In the genomic region with DNA sequence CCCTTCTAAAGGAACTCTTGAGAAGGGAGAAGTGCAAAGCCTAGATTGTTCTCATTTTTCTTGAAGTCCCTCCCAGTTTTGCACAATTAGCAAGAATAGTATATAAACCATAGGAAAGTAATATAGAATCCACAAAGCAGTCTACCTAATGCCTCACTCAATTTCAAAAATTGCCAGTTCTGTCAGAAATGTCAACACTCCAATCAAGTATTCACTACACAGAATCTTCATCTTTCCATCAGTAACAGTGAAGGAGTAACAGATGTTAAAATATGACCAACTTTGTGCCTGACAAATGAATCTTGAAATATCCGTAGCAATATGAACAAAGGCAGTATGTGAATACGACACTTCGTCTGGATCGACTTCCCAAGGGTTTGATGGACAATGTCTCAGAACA, we compare ENCODE assay signal across 36 cellular contexts.
"Had no signal": no experiment of that assay in that cellular context is flagged by ENCODE, and none has a peak within 500 bp of the region (broad histone marks: within the 10 kb centered on the region; RNA-seq: fewer than 3 reads in every experiment).

No MANE protein-coding gene starts in this region.

- ATAC-seq: activated CD4-positive, alpha-beta T cell treated with anti-CD3 and anti-CD28 coated beads for 36 hours; activated CD8-positive, alpha-beta memory T cell treated with anti-CD3 and anti-CD28 coated beads, Interleukin-2, amount 10 ng/mL, durations not matched to agents 7 days and 5 days; activated CD8-positive, alpha-beta T cell treated with anti-CD3 and anti-CD28 coated beads, Interleukin-2, amount 10 ng/mL, durations not matched to agents 7 days and 5 days; activated naive CD8-positive, alpha-beta T cell treated with anti-CD3 and anti-CD28 coated beads, Interleukin-2, amount 50 U/mL, for 24 hours; foreskin keratinocyte; gastrocnemius medialis had no signal

- H3K9me3 ChIP-seq: adrenal gland, breast epithelium, esophagus muscularis mucosa, gastrocnemius medialis had no signal

- H3K27me3 ChIP-seq: adrenal gland, breast epithelium, cardiac muscle cell, dorsolateral prefrontal cortex, esophagus muscularis mucosa, foreskin keratinocyte, gastrocnemius medialis had no signal

- H3K27me3 Mint-ChIP-seq: activated CD4-positive, alpha-beta memory T cell treated with anti-CD3 and anti-CD28 coated beads for 36 hours; activated CD4-positive, alpha-beta T cell treated with anti-CD3 and anti-CD28 coated beads for 36 hours; activated CD8-positive, alpha-beta memory T cell treated with anti-CD3 and anti-CD28 coated beads, Interleukin-2, amount 10 ng/mL, durations not matched to agents 7 days and 5 days; activated naive CD4-positive, alpha-beta T cell treated with anti-CD3 and anti-CD28 coated beads, Interleukin-2, amount 50 U/mL, for 24 hours; activated naive CD8-positive, alpha-beta T cell treated with anti-CD3 and anti-CD28 coated beads for 36 hours; central memory CD8-positive, alpha-beta T cell; dendritic cell treated with granulocyte-macrophage colony-stimulating factor and Interleukin-4, amounts not matched to agents 40 ng/mL and 50 ng/mL, for 4 days had no signal

- H3K27ac ChIP-seq: adrenal gland, breast epithelium, cardiac muscle cell, coronary artery, dorsolateral prefrontal cortex, esophagus muscularis mucosa, foreskin keratinocyte, gastrocnemius medialis had no signal

- H3K4me3 ChIP-seq: adrenal gland, breast epithelium, cardiac muscle cell, coronary artery, dorsolateral prefrontal cortex, esophagus muscularis mucosa, gastrocnemius medialis had no signal

- H3K9me3 Mint-ChIP-seq: activated CD4-positive, alpha-beta memory T cell treated with anti-CD3 and anti-CD28 coated beads for 36 hours; activated CD4-positive, alpha-beta T cell treated with anti-CD3 and anti-CD28 coated beads, Interleukin-2, amount 10 ng/mL, durations not matched to agents 24 days and 14 days; activated T-helper 1 cell treated with anti-CD3 and anti-CD28 coated beads, Interleukin-12 subunit alpha, Interleukin-12 subunit beta, Interleukin-2, Interleukin-4 antibody, amounts not matched to agents 30 ng/mL and 10 ng/mL and 1 ng/mL, durations not matched to agents 14 hours and 24 hours and 36 hours; activated T-helper 2 cell treated with anti-CD3 and anti-CD28 coated beads, Interferon-gamma antibody, Interleukin-2, Interleukin-4, amounts not matched to agents 10 μg/mL and 5 μg/mL and 100 μg/mL, durations not matched to agents 14 hours and 24 hours and 36 hours; central memory CD8-positive, alpha-beta T cell; dendritic cell treated with granulocyte-macrophage colony-stimulating factor and Interleukin-4, amounts not matched to agents 40 ng/mL and 50 ng/mL, for 4 days; T-helper 1 cell treated with Interleukin-12 subunit alpha and Interleukin-12 subunit beta and Interleukin-4 antibody, amounts not matched to agents 30 μg/mL and 1 μg/mL, for 36 hours; T-helper 2 cell treated with Interferon-gamma antibody and Interleukin-4, amounts not matched to agents 5 μg/mL and 100 μg/mL, for 36 hours had no signal

- DNase-seq: activated CD4-positive, alpha-beta memory T cell treated with anti-CD3 and anti-CD28 coated beads for 36 hours; activated CD4-positive, alpha-beta T cell treated with anti-CD3 and anti-CD28 coated beads for 36 hours; activated CD4-positive, alpha-beta T cell treated with anti-CD3 and anti-CD28 coated beads, Interleukin-2, amount 10 ng/mL, durations not matched to agents 24 days and 14 days; activated CD4-positive, CD25-positive, alpha-beta regulatory T cell; activated CD4-positive, CD25-positive, alpha-beta regulatory T cell treated with anti-CD3 and anti-CD28 coated beads, Interleukin-2, amount 50 U/mL, for 72 hours; activated CD8-positive, alpha-beta memory T cell treated with anti-CD3 and anti-CD28 coated beads, Interleukin-2, amount 10 ng/mL, durations not matched to agents 7 days and 5 days; activated CD8-positive, alpha-beta memory T cell treated with anti-CD3 and anti-CD28 coated beads, Interleukin-2, amount 50 U/mL, for 4 hours; activated CD8-positive, alpha-beta T cell treated with anti-CD3 and anti-CD28 coated beads, Interleukin-2, amount 10 ng/mL, durations not matched to agents 7 days and 5 days; activated effector memory CD4-positive, alpha-beta T cell treated with anti-CD3 and anti-CD28 coated beads, Interleukin-2, amount 50 U/mL, for 16 hours; activated naive CD4-positive, alpha-beta T cell treated with anti-CD3 and anti-CD28 coated beads for 36 hours; activated naive CD8-positive, alpha-beta T cell treated with anti-CD3 and anti-CD28 coated beads for 36 hours; activated naive CD8-positive, alpha-beta T cell treated with anti-CD3 and anti-CD28 coated beads, Interleukin-2, amount 50 U/mL, for 24 hours; activated T-cell treated with anti-CD3 and anti-CD28 coated beads, Interleukin-2, amount 50 U/mL, for 1 hour; activated T-cell treated with anti-CD3 and anti-CD28 coated beads, Interleukin-2, amount 50 U/mL, for 48 hours; adrenal gland; amygdala; aorta; dorsolateral prefrontal cortex; effector memory CD4-positive, alpha-beta T cell; endodermal cell; erythroblast; foreskin keratinocyte; gastrocnemius medialis; T1000 had no signal

- H3K4me3 Mint-ChIP-seq: activated CD4-positive, alpha-beta memory T cell treated with anti-CD3 and anti-CD28 coated beads for 36 hours; activated CD4-positive, alpha-beta T cell treated with anti-CD3 and anti-CD28 coated beads for 36 hours; activated CD4-positive, alpha-beta T cell treated with anti-CD3 and anti-CD28 coated beads, Interleukin-2, amount 10 ng/mL, durations not matched to agents 24 days and 14 days; activated CD8-positive, alpha-beta memory T cell treated with anti-CD3 and anti-CD28 coated beads, Interleukin-2, amount 10 ng/mL, durations not matched to agents 7 days and 5 days; activated CD8-positive, alpha-beta T cell treated with anti-CD3 and anti-CD28 coated beads, Interleukin-2, amount 10 ng/mL, durations not matched to agents 7 days and 5 days; activated naive CD4-positive, alpha-beta T cell treated with anti-CD3 and anti-CD28 coated beads for 36 hours; activated naive CD4-positive, alpha-beta T cell treated with anti-CD3 and anti-CD28 coated beads, Interleukin-2, amount 50 U/mL, for 24 hours; activated naive CD8-positive, alpha-beta T cell treated with anti-CD3 and anti-CD28 coated beads for 36 hours; activated naive CD8-positive, alpha-beta T cell treated with anti-CD3 and anti-CD28 coated beads, Interleukin-2, amount 50 U/mL, for 24 hours; activated T-helper 1 cell treated with anti-CD3 and anti-CD28 coated beads, Interleukin-12 subunit alpha, Interleukin-12 subunit beta, Interleukin-2, Interleukin-4 antibody, amounts not matched to agents 30 ng/mL and 10 ng/mL and 1 ng/mL, durations not matched to agents 14 hours and 24 hours and 36 hours; brain; central memory CD8-positive, alpha-beta T cell; dendritic cell treated with granulocyte-macrophage colony-stimulating factor and Interleukin-4, amounts not matched to agents 40 ng/mL and 50 ng/mL, for 4 days; endodermal cell; T-helper 1 cell treated with Interleukin-12 subunit alpha and Interleukin-12 subunit beta and Interleukin-4 antibody, amounts not matched to agents 30 μg/mL and 1 μg/mL, for 36 hours; T-helper 2 cell treated with Interferon-gamma antibody and Interleukin-4, amounts not matched to agents 5 μg/mL and 100 μg/mL, for 36 hours had no signal

- H3K4me1 Mint-ChIP-seq: central memory CD8-positive, alpha-beta T cell had no signal

- H3K36me3 ChIP-seq: adrenal gland, breast epithelium, cardiac muscle cell, gastrocnemius medialis had no signal

- H3K27ac Mint-ChIP-seq: activated CD4-positive, alpha-beta memory T cell treated with anti-CD3 and anti-CD28 coated beads for 36 hours; activated CD4-positive, alpha-beta T cell treated with anti-CD3 and anti-CD28 coated beads for 36 hours; activated CD4-positive, alpha-beta T cell treated with anti-CD3 and anti-CD28 coated beads, Interleukin-2, amount 10 ng/mL, durations not matched to agents 24 days and 14 days; activated CD8-positive, alpha-beta memory T cell treated with anti-CD3 and anti-CD28 coated beads, Interleukin-2, amount 10 ng/mL, durations not matched to agents 7 days and 5 days; activated CD8-positive, alpha-beta T cell treated with anti-CD3 and anti-CD28 coated beads, Interleukin-2, amount 10 ng/mL, durations not matched to agents 7 days and 5 days; activated naive CD4-positive, alpha-beta T cell treated with anti-CD3 and anti-CD28 coated beads for 36 hours; activated naive CD4-positive, alpha-beta T cell treated with anti-CD3 and anti-CD28 coated beads, Interleukin-2, amount 50 U/mL, for 24 hours; activated naive CD8-positive, alpha-beta T cell treated with anti-CD3 and anti-CD28 coated beads for 36 hours; activated naive CD8-positive, alpha-beta T cell treated with anti-CD3 and anti-CD28 coated beads, Interleukin-2, amount 50 U/mL, for 24 hours; activated T-helper 1 cell treated with anti-CD3 and anti-CD28 coated beads, Interleukin-12 subunit alpha, Interleukin-12 subunit beta, Interleukin-2, Interleukin-4 antibody, amounts not matched to agents 30 ng/mL and 10 ng/mL and 1 ng/mL, durations not matched to agents 14 hours and 24 hours and 36 hours; activated T-helper 2 cell treated with anti-CD3 and anti-CD28 coated beads, Interferon-gamma antibody, Interleukin-2, Interleukin-4, amounts not matched to agents 10 μg/mL and 5 μg/mL and 100 μg/mL, durations not matched to agents 14 hours and 24 hours and 36 hours; brain; dendritic cell treated with granulocyte-macrophage colony-stimulating factor and Interleukin-4, amounts not matched to agents 40 ng/mL and 50 ng/mL, for 4 days; endodermal cell; T-helper 1 cell treated with Interleukin-12 subunit alpha and Interleukin-12 subunit beta and Interleukin-4 antibody, amounts not matched to agents 30 μg/mL and 1 μg/mL, for 36 hours; T-helper 2 cell treated with Interferon-gamma antibody and Interleukin-4, amounts not matched to agents 5 μg/mL and 100 μg/mL, for 36 hours had no signal
